1 cellular context compared by ENCODE assay signal in genomic region chr17:8376302-8377067, GRCh38.
TF ChIP-seq lines count a peak whose summit lies in the region.

KRABD2 (minus strand) TSS chr17:8376704.

TF ChIP-seq in SK-N-SH treated with all-trans-retinoic acid at 6 μM for 48 hours, 23 proteins besides CTCF, POLR2A, EP300 and RAD21 (continued from another document):
- TF ChIP-seq CREB5 (CRISPR knock-in tag; IDR thresholded peaks at IDR 0.05; ENCODE audit: low read depth) = peak; percentile 80
TF ChIP-seq in SK-N-SH treated with all-trans-retinoic acid at 6 μM for 48 hours: peak in this region for 7.
